Comparison of ENCODE assay signal across 28 cellular contexts in genomic region chr6:118168421-118168820, GRCh38.
"Had no signal": no experiment of that assay in that cellular context is flagged by ENCODE, and none has a peak within 500 bp of the region (broad histone marks: within the 10 kb centered on the region; RNA-seq: fewer than 3 reads in every experiment).

No MANE protein-coding gene starts in this region.

- H3K27ac ChIP-seq: cardiac muscle cell had no signal

- H3K36me3 ChIP-seq: cardiac muscle cell, MG63 had no signal

- ATAC-seq: activated CD8-positive, alpha-beta memory T cell treated with anti-CD3 and anti-CD28 coated beads, Interleukin-2, amount 10 ng/mL, durations not matched to agents 7 days and 5 days; T-cell; WTC11 had no signal

- FAIRE-seq: astrocyte had no signal

- H3K4me1 Mint-ChIP-seq: activated CD8-positive, alpha-beta memory T cell treated with anti-CD3 and anti-CD28 coated beads, Interleukin-2, amount 10 ng/mL, durations not matched to agents 7 days and 5 days; T-cell had no signal

- H3K27ac Mint-ChIP-seq: activated CD8-positive, alpha-beta memory T cell treated with anti-CD3 and anti-CD28 coated beads, Interleukin-2, amount 10 ng/mL, durations not matched to agents 7 days and 5 days; activated naive CD8-positive, alpha-beta T cell; activated T-cell treated with anti-CD3 and anti-CD28 coated beads, Interleukin-2, amount 50 U/mL, for 24 hours; activated T-helper 1 cell treated with anti-CD3 and anti-CD28 coated beads, Interleukin-12 subunit alpha, Interleukin-12 subunit beta, Interleukin-2, Interleukin-4 antibody, amounts not matched to agents 30 ng/mL and 10 ng/mL and 1 ng/mL, durations not matched to agents 14 hours and 24 hours and 36 hours; brain; T-cell; WTC11 had no signal

- H3K4me3 Mint-ChIP-seq: activated CD8-positive, alpha-beta memory T cell treated with anti-CD3 and anti-CD28 coated beads, Interleukin-2, amount 10 ng/mL, durations not matched to agents 7 days and 5 days; activated naive CD8-positive, alpha-beta T cell; activated T-cell treated with anti-CD3 and anti-CD28 coated beads, Interleukin-2, amount 50 U/mL, for 24 hours; activated T-helper 1 cell treated with anti-CD3 and anti-CD28 coated beads, Interleukin-12 subunit alpha, Interleukin-12 subunit beta, Interleukin-2, Interleukin-4 antibody, amounts not matched to agents 30 ng/mL and 10 ng/mL and 1 ng/mL, durations not matched to agents 14 hours and 24 hours and 36 hours; brain; T-cell; WTC11 had no signal

- H3K36me3 Mint-ChIP-seq: activated CD8-positive, alpha-beta memory T cell treated with anti-CD3 and anti-CD28 coated beads, Interleukin-2, amount 10 ng/mL, durations not matched to agents 7 days and 5 days; activated naive CD8-positive, alpha-beta T cell; T-cell had no signal

- DNase-seq: activated CD4-positive, alpha-beta T cell treated with anti-CD3 and anti-CD28 coated beads for 48 hours; activated CD4-positive, alpha-beta T cell treated with anti-CD3 and anti-CD28 coated beads, Interleukin-2, amount 50 U/mL, for 48 hours; activated CD4-positive, CD25-positive, alpha-beta regulatory T cell treated with anti-CD3 and anti-CD28 coated beads, Interleukin-2, amount 50 U/mL, for 72 hours; activated CD8-positive, alpha-beta memory T cell treated with anti-CD3 and anti-CD28 coated beads, Interleukin-2, amount 10 ng/mL, durations not matched to agents 7 days and 5 days; activated effector memory CD4-positive, alpha-beta T cell treated with Interleukin-2 at 50 U/mL for 16 hours; activated naive CD4-positive, alpha-beta T cell treated with Interleukin-2 at 50 U/mL for 16 hours; activated T-cell treated with anti-CD3 and anti-CD28 coated beads, Interleukin-2, amount 50 U/mL, for 24 hours; amygdala; IMR-90; KG1; MG63; NCI-H1092 treated with DMSO at 0.1 percent for 48 hours; NCI-H1417 treated with DMSO at 0.1 percent for 48 hours; NCI-H1694; NCI-H2029; NCI-H2107; NCI-H446; NCI-H524; SIG-M5; T-cell; T-helper 2 cell; T1000 had no signal

- H3K27me3 ChIP-seq: cardiac muscle cell, MG63 had no signal

- H3K4me3 ChIP-seq: cardiac muscle cell, MG63 had no signal
